In genomic region chr1:44637590-44638411, GRCh38 we compare ENCODE assay signal across 1 cellular context.
TF ChIP-seq lines count a peak whose summit lies in the region.

No MANE protein-coding gene starts in this region.

TF ChIP-seq in K562, 482 proteins besides CTCF, POLR2A, EP300 and RAD21 (continued from another document and continues in another):
- peak in 1 of 3 experiments; percentile 73; a peak in 2 of 6 replicates for TF ChIP-seq ZBTB11 (CRISPR knock-in tag; IDR thresholded peaks at IDR 0.05)
- TF ChIP-seq, protein P1, sequence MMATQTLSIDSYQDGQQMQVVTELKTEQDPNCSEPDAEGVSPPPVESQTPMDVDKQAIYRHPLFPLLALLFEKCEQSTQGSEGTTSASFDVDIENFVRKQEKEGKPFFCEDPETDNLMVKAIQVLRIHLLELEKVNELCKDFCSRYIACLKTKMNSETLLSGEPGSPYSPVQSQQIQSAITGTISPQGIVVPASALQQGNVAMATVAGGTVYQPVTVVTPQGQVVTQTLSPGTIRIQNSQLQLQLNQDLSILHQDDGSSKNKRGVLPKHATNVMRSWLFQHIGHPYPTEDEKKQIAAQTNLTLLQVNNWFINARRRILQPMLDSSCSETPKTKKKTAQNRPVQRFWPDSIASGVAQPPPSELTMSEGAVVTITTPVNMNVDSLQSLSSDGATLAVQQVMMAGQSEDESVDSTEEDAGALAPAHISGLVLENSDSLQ (IDR thresholded peaks at IDR 0.05), result peak; percentile 81
- peak; percentile 63; the same call in 1 of the 2 replicates for TF ChIP-seq ZNF274 (IDR thresholded peaks at IDR 0.05; ENCODE audit: borderline replicate concordance, low read depth, low read length)
- peak; percentile 30; the same call in 1 of the 2 replicates for TF ChIP-seq NCOA1 (IDR thresholded peaks at IDR 0.05; ENCODE audit: low read depth)
- TF ChIP-seq CBFA2T3 (IDR thresholded peaks at IDR 0.05), result peak; percentile 97
- TF ChIP-seq, protein P2, sequence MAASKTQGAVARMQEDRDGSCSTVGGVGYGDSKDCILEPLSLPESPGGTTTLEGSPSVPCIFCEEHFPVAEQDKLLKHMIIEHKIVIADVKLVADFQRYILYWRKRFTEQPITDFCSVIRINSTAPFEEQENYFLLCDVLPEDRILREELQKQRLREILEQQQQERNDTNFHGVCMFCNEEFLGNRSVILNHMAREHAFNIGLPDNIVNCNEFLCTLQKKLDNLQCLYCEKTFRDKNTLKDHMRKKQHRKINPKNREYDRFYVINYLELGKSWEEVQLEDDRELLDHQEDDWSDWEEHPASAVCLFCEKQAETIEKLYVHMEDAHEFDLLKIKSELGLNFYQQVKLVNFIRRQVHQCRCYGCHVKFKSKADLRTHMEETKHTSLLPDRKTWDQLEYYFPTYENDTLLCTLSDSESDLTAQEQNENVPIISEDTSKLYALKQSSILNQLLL (CRISPR knock-in tag; IDR thresholded peaks at IDR 0.05; ENCODE audit: borderline replicate concordance), result no peak
- TF ChIP-seq HMG20A (CRISPR knock-in tag; conservative IDR thresholded peaks at IDR 0.05), result no peak
- no peak for TF ChIP-seq ZSCAN32 (CRISPR knock-in tag; IDR thresholded peaks at IDR 0.05)
- TF ChIP-seq FOS (IDR thresholded peaks at IDR 0.05; ENCODE audit: extremely low read depth, insufficient read length), result no peak
- TF ChIP-seq ZNF668 (CRISPR knock-in tag; IDR thresholded peaks at IDR 0.05), result no peak
- no peak for TF ChIP-seq FOXA3 (CRISPR knock-in tag; conservative IDR thresholded peaks at IDR 0.05 in 1 of 2, IDR thresholded peaks at IDR 0.05 in 1 of 2)
- TF ChIP-seq ZNF507 (tag; conservative IDR thresholded peaks at IDR 0.05), result no peak
- no peak for TF ChIP-seq E2F1 (CRISPR knock-in tag; IDR thresholded peaks at IDR 0.05)
- TF ChIP-seq, protein P3, sequence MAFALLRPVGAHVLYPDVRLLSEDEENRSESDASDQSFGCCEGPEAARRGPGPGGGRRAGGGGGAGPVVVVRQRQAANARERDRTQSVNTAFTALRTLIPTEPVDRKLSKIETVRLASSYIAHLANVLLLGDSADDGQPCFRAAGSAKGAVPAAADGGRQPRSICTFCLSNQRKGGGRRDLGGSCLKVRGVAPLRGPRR (CRISPR knock-in tag; IDR thresholded peaks at IDR 0.05), result no peak
- no peak for TF ChIP-seq PYGO2 (tag; IDR thresholded peaks at IDR 0.05)
- TF ChIP-seq RBM15 (IDR thresholded peaks at IDR 0.05; ENCODE audit: insufficient read depth, low read length), result no peak
- TF ChIP-seq TAF7 (tag; IDR thresholded peaks at IDR 0.05), result no peak
- TF ChIP-seq TBP (optimal IDR thresholded peaks at IDR 0.05; ENCODE audit: low read depth, low read length), result peak; percentile 18
- no peak for TF ChIP-seq ZNF3 (CRISPR knock-in tag; IDR thresholded peaks at IDR 0.05)
- TF ChIP-seq SFPQ (IDR thresholded peaks at IDR 0.05; ENCODE audit: low read depth, low read length), result no peak
- TF ChIP-seq RBM39 (optimal IDR thresholded peaks at IDR 0.05; ENCODE audit: low read depth, low read length), result no peak
- no peak for TF ChIP-seq PHTF2 (CRISPR knock-in tag; IDR thresholded peaks at IDR 0.05)
- no peak for TF ChIP-seq RERE (CRISPR knock-in tag; IDR thresholded peaks at IDR 0.05; ENCODE audit: borderline replicate concordance)
- no peak for TF ChIP-seq ZBTB1 (CRISPR knock-in tag; IDR thresholded peaks at IDR 0.05; ENCODE audit: borderline replicate concordance, low read depth)
- TF ChIP-seq DPF2 (IDR thresholded peaks at IDR 0.05), result peak; percentile 85
- peak; percentile 69; the same call in 1 of the 2 replicates for TF ChIP-seq NFIC (IDR thresholded peaks at IDR 0.05)
- TF ChIP-seq, protein P4, sequence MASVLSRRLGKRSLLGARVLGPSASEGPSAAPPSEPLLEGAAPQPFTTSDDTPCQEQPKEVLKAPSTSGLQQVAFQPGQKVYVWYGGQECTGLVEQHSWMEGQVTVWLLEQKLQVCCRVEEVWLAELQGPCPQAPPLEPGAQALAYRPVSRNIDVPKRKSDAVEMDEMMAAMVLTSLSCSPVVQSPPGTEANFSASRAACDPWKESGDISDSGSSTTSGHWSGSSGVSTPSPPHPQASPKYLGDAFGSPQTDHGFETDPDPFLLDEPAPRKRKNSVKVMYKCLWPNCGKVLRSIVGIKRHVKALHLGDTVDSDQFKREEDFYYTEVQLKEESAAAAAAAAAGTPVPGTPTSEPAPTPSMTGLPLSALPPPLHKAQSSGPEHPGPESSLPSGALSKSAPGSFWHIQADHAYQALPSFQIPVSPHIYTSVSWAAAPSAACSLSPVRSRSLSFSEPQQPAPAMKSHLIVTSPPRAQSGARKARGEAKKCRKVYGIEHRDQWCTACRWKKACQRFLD (CRISPR knock-in tag; IDR thresholded peaks at IDR 0.05), result peak; percentile 69; the same call in 1 of the 2 replicates
- TF ChIP-seq RBFOX2 (IDR thresholded peaks at IDR 0.05; ENCODE audit: low read depth, low read length), result peak; percentile 74
- no peak for TF ChIP-seq FUS (optimal IDR thresholded peaks at IDR 0.05; ENCODE audit: low read depth, low read length)
- 0 out of 2 replicates have a peak, but pooled peaks have one; percentile 41 for TF ChIP-seq PHF21A (IDR thresholded peaks at IDR 0.05; ENCODE audit: borderline replicate concordance, low read depth)
- TF ChIP-seq FIP1L1 (IDR thresholded peaks at IDR 0.05; ENCODE audit: low read depth, low read length, poor library complexity, severe bottlenecking), result peak; percentile 47
- TF ChIP-seq ZBTB33 (CRISPR knock-in tag; IDR thresholded peaks at IDR 0.05), result 0 out of 2 replicates have a peak, but pooled peaks have one; percentile 22
- peak; percentile 47; the same call in 1 of the 2 replicates for TF ChIP-seq FOXM1 (IDR thresholded peaks at IDR 0.05; ENCODE audit: low read depth)
- TF ChIP-seq FOXM1 (CRISPR knock-in tag; IDR thresholded peaks at IDR 0.05; ENCODE audit: low read depth), result no peak
- TF ChIP-seq HDGF (IDR thresholded peaks at IDR 0.05), result no peak
- no peak for TF ChIP-seq PRPF4 (IDR thresholded peaks at IDR 0.05; ENCODE audit: insufficient read depth, low read depth, low read length, poor library complexity, severe bottlenecking)
- TF ChIP-seq CTCFL (IDR thresholded peaks at IDR 0.05; ENCODE audit: borderline replicate concordance, insufficient read depth, low read depth, low read length, poor library complexity, severe bottlenecking), result peak; percentile 12
- no peak for TF ChIP-seq ZEB2 (IDR thresholded peaks at IDR 0.05)
- TF ChIP-seq MBD2 (IDR thresholded peaks at IDR 0.05; ENCODE audit: borderline replicate concordance, low read depth), result peak; percentile 16; the same call in 1 of the 2 replicates
